8 cellular contexts compared by ENCODE assay signal in the genomic region with DNA sequence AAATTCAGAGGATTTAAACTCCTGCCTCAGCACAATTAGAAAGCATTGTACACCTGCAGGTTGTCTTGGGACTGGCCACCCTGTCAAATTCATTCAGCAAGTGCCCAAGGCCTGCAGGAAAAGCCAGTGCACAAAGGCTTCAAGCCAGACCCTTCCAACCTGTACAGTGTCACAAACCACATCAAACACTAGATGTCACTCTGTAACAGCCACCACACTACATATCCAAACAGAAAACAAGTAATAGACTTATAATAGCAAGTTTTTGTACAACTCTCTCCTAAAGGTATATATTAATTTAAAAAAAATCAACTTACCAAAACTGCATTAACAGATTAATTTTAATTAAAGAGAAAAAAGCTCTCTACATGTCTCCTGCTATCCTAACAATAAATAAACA. TPM values are rescaled to one million over a fixed set of nuclear protein-coding genes. Genes with fewer than 3 reads are reported as not detected.
DNase-seq lines count a peak whose midpoint lies in the region; ATAC-seq, FAIRE-seq and TF ChIP-seq lines count a peak whose summit lies in the region.

No MANE protein-coding gene starts in this region.

- POLR2A ChIA-PET in activated CD4-positive, alpha-beta memory T cell treated with anti-CD3 and anti-CD28 coated beads, Interleukin-2, amount 10 ng/mL, durations not matched to agents 7 days and 5 days (lab: Charles Lee) = no interaction called here

- no peaks in the 10 kb centered on the region for H3K36me3 Mint-ChIP-seq in activated CD4-positive, alpha-beta memory T cell treated with anti-CD3 and anti-CD28 coated beads, Interleukin-2, amount 10 ng/mL, durations not matched to agents 7 days and 5 days (ENCODE audit: low read depth)

- FAIRE-seq in GM12891 (lab: Jason Lieb, UNC) = peak; percentile 56

- peaks cover 0 to 14% (median 7%) of the 10 kb centered on the region in 4 donors for H3K4me1 ChIP-seq in right lobe of liver

- no peaks in the 10 kb centered on the region for H3K27me3 ChIP-seq in right lobe of liver

- intact Hi-C loops in right lobe of liver (cut with DNase I) = loop anchor here (10.0 kb wide), 1 partner anchor 160 kb away; no protein-coding TSS in a partner anchor

- no peak overlapping the region for H3K27ac Mint-ChIP-seq in activated CD4-positive, alpha-beta memory T cell treated with anti-CD3 and anti-CD28 coated beads, Interleukin-2, amount 10 ng/mL, durations not matched to agents 7 days and 5 days

- peaks cover 0 to 4% (median 2%) of the 10 kb centered on the region in 4 donors for H3K36me3 ChIP-seq in right lobe of liver

- H3K4me3 ChIP-seq in cardiac fibroblast (replicated peaks in 1 of 2; ENCODE audit: low read depth in 2 of 2, low read length in 2 of 2) (no peak overlapping the region), right lobe of liver (no peak overlapping the region)

- no peak overlapping the region for H3K27ac ChIP-seq in right lobe of liver

- DNase-seq in A172 (ENCODE audit: low spot score) (peak; percentile 22), GM12891 (ENCODE audit: insufficient read length, low spot score) (no peak), NCI-H82 (lab: John Stamatoyannopoulos, UW) (peak; percentile 60), cardiac fibroblast (ENCODE audit: low read depth in 2 of 2) (peak; percentile 47 to 55), right lobe of liver (no peak)
- DNase-seq in effector CD8-positive, alpha-beta T cell (lab: John Stamatoyannopoulos, UW) = no peak
- DNase-seq in activated CD4-positive, alpha-beta memory T cell treated with anti-CD3 and anti-CD28 coated beads, Interleukin-2, amount 10 ng/mL, durations not matched to agents 7 days and 5 days = no peak

- H3K4me1 Mint-ChIP-seq in activated CD4-positive, alpha-beta memory T cell treated with anti-CD3 and anti-CD28 coated beads, Interleukin-2, amount 10 ng/mL, durations not matched to agents 7 days and 5 days = peaks cover 10% of the 10 kb centered on the region

- H3K4me3 Mint-ChIP-seq in activated CD4-positive, alpha-beta memory T cell treated with anti-CD3 and anti-CD28 coated beads, Interleukin-2, amount 10 ng/mL, durations not matched to agents 7 days and 5 days = no peak overlapping the region

- no peaks in the 10 kb centered on the region for H3K9me3 Mint-ChIP-seq in activated CD4-positive, alpha-beta memory T cell treated with anti-CD3 and anti-CD28 coated beads, Interleukin-2, amount 10 ng/mL, durations not matched to agents 7 days and 5 days

- no peak for TF ChIP-seq POLR2A in GM12891 (IDR thresholded peaks at IDR 0.05; ENCODE audit: low read depth, low read length)
- TF ChIP-seq POLR2A in right lobe of liver (IDR thresholded peaks at IDR 0.05) = no peak

- peak; percentile 44 for ATAC-seq in HG03108 (IDR thresholded peaks at IDR 0.05; ENCODE audit: unreplicated experiment)
- ATAC-seq in right lobe of liver = peak; percentile 85 to 89 (median 88)

- CTCF ChIA-PET in activated CD4-positive, alpha-beta memory T cell treated with anti-CD3 and anti-CD28 coated beads, Interleukin-2, amount 10 ng/mL, durations not matched to agents 7 days and 5 days (lab: Charles Lee) = interaction anchor here (0.8 to 0.9 kb wide), 3 partner anchors 10 to 161 kb away, joined by 3 read pairs; no protein-coding TSS in a partner anchor

- no peaks in the 10 kb centered on the region for H3K27me3 Mint-ChIP-seq in activated CD4-positive, alpha-beta memory T cell treated with anti-CD3 and anti-CD28 coated beads, Interleukin-2, amount 10 ng/mL, durations not matched to agents 7 days and 5 days

- TF ChIP-seq CTCF in cardiac fibroblast (IDR thresholded peaks at IDR 0.05; ENCODE audit: low read depth, low read length) = peak; percentile 35
- TF ChIP-seq CTCF in right lobe of liver (IDR thresholded peaks at IDR 0.05) = peak; percentile 59 to 75 (median 70)

- H3K9me3 ChIP-seq in right lobe of liver = no peaks in the 10 kb centered on the region

TF ChIP-seq in GM12891, 5 proteins besides CTCF, POLR2A, EP300 and RAD21:
- TF ChIP-seq POLR2AphosphoS5 (IDR thresholded peaks at IDR 0.05; ENCODE audit: low read depth, low read length) = no peak
- no peak for TF ChIP-seq PAX5 (IDR thresholded peaks at IDR 0.05; ENCODE audit: insufficient read depth, low read length, severe bottlenecking)
- TF ChIP-seq TAF1 (IDR thresholded peaks at IDR 0.05; ENCODE audit: low read depth, low read length) = no peak

RNA-seq across cellular contexts. Expression of a gene that starts 47.6 kb away (rescaled TPM):
- total RNA-seq in A172 (2014; rRNA removed; shearing (Covaris generic)) = 7.4 and 11.8 TPM in 2 replicates
- polyA plus RNA-seq in GM12891 (2012; ENCODE audit: low read depth, missing spikeins) = 8.9 TPM
- 10 to 100 TPM; 38.3 to 76.7 (median 62.7) TPM for total RNA-seq in right lobe of liver
- total RNA-seq in activated CD4-positive, alpha-beta memory T cell treated with anti-CD3 and anti-CD28 coated beads, Interleukin-2, amount 10 ng/mL, durations not matched to agents 7 days and 5 days = 10 to 100 TPM; 16.5 to 20.6 TPM

Comparison
In these comparisons a context has a peak if more than half of its experiments do, and no peak if none do; other contexts are left out.
1. DNase-seq: peak in A172 (single experiment), NCI-H82 (single experiment) and cardiac fibroblast (2 of 2); none in GM12891 (single experiment), right lobe of liver (0 of 3), effector CD8-positive, alpha-beta T cell (single experiment) and activated CD4-positive, alpha-beta memory T cell treated with anti-CD3 and anti-CD28 coated beads, Interleukin-2, amount 10 ng/mL, durations not matched to agents 7 days and 5 days (single experiment).